In genomic region chr10:13869295-13869664, GRCh38 we compare ENCODE assay signal across 21 cellular contexts.
"Had no signal": no experiment of that assay in that cellular context is flagged by ENCODE, and none has a peak within 500 bp of the region (broad histone marks: within the 10 kb centered on the region; RNA-seq: fewer than 3 reads in every experiment).

No MANE protein-coding gene starts in this region.

- H3K27ac Mint-ChIP-seq: activated CD4-positive, alpha-beta T cell treated with anti-CD3 and anti-CD28 coated beads for 36 hours; activated naive CD4-positive, alpha-beta T cell treated with anti-CD3 and anti-CD28 coated beads for 36 hours; activated naive CD8-positive, alpha-beta T cell; activated T-helper 17 cell treated with anti-CD3 and anti-CD28 coated beads, Interleukin-2, amount 50 U/mL, for 72 hours; T-cell had no signal

- DNase-seq: activated CD4-positive, alpha-beta T cell treated with anti-CD3 and anti-CD28 coated beads for 36 hours; activated gamma-delta T cell; activated naive CD4-positive, alpha-beta T cell treated with anti-CD3 and anti-CD28 coated beads for 36 hours; activated T-cell treated with anti-CD3 and anti-CD28 coated beads for 4 hours; activated T-cell treated with anti-CD3 and anti-CD28 coated beads, Interleukin-2, amount 50 U/mL, for 48 hours; cerebellar nuclear complex; NCI-H1092 treated with DMSO at 0.1 percent for 48 hours; NCI-H1436; NCI-H1694 treated with DMSO at 0.1 percent for 48 hours; NCI-H2029 treated with DMSO at 0.1 percent for 48 hours; NCI-H345; NCI-H510A; NCI-H526 treated with DMSO at 0.1 percent for 48 hours; NCI-H82; SIG-M5; T-cell; T-helper 2 cell had no signal

- H3K27ac ChIP-seq: KMS-11, VCaP had no signal

- H3K9ac ChIP-seq: KMS-11 had no signal

- H3K4me3 Mint-ChIP-seq: activated CD4-positive, alpha-beta T cell treated with anti-CD3 and anti-CD28 coated beads for 36 hours; activated naive CD4-positive, alpha-beta T cell treated with anti-CD3 and anti-CD28 coated beads for 36 hours; activated naive CD8-positive, alpha-beta T cell; activated T-helper 17 cell treated with anti-CD3 and anti-CD28 coated beads, Interleukin-2, amount 50 U/mL, for 72 hours; T-cell had no signal

- H3K27me3 Mint-ChIP-seq: activated CD4-positive, alpha-beta T cell treated with anti-CD3 and anti-CD28 coated beads for 36 hours; activated naive CD8-positive, alpha-beta T cell had no signal

- H3K9me3 Mint-ChIP-seq: activated naive CD4-positive, alpha-beta T cell treated with anti-CD3 and anti-CD28 coated beads for 36 hours; activated T-helper 17 cell treated with anti-CD3 and anti-CD28 coated beads, Interleukin-2, amount 50 U/mL, for 72 hours had no signal

- H3K4me1 Mint-ChIP-seq: activated T-helper 17 cell treated with anti-CD3 and anti-CD28 coated beads, Interleukin-2, amount 50 U/mL, for 72 hours had no signal

- ATAC-seq: activated CD4-positive, alpha-beta T cell treated with anti-CD3 and anti-CD28 coated beads for 36 hours; activated T-helper 17 cell treated with anti-CD3 and anti-CD28 coated beads, Interleukin-2, amount 50 U/mL, for 72 hours had no signal

- H3K36me3 Mint-ChIP-seq: activated naive CD8-positive, alpha-beta T cell; T-cell had no signal

- H3K4me2 ChIP-seq: KMS-11 had no signal
